ENCODE assay signal across 1 cellular context in genomic region chr6:134534708-134535149, GRCh38.
TF ChIP-seq lines count a peak whose summit lies in the region.

No MANE protein-coding gene starts in this region.

TF ChIP-seq in SK-N-SH treated with all-trans-retinoic acid at 6 μM for 48 hours, 23 proteins besides CTCF, POLR2A, EP300 and RAD21 (continued from another document):
- TF ChIP-seq TSHZ2 (CRISPR knock-in tag; IDR thresholded peaks at IDR 0.05) (no peak), ZC3H10 (CRISPR knock-in tag; IDR thresholded peaks at IDR 0.05) (no peak), SNAI2 (CRISPR knock-in tag; IDR thresholded peaks at IDR 0.05) (no peak), GLIS3 (CRISPR knock-in tag; IDR thresholded peaks at IDR 0.05) (no peak), ZNF565 (CRISPR knock-in tag; conservative IDR thresholded peaks at IDR 0.05; ENCODE audit: low read depth) (no peak), ZNF70 (CRISPR knock-in tag; IDR thresholded peaks at IDR 0.05) (no peak), ZNF8 (CRISPR knock-in tag; IDR thresholded peaks at IDR 0.05) (no peak), BACH2 (CRISPR knock-in tag; IDR thresholded peaks at IDR 0.05; ENCODE audit: borderline replicate concordance) (no peak), TCF4 (CRISPR knock-in tag; IDR thresholded peaks at IDR 0.05; ENCODE audit: borderline replicate concordance) (no peak), CSDC2 (CRISPR knock-in tag; IDR thresholded peaks at IDR 0.05) (no peak)
